ENCODE assay signal across 17 cellular contexts in the genomic region with DNA sequence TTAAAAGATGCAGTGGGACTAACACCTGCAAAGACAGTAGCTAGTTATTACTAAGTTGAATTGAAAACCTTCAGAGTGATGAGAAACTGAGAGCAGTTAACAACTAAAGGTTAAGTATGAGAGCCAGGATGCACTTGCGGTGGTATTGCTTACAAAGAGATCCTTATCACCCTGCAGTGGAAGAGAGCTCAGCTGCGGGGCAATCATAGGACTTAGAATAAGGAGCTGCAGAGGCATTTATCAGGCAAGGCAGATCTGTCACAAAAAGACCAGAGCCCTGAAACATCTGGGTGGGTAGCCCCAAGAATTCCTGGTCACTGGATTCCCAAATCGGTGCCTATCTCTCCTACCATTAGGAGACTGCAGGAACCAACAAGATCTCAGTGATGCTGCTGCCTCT. TPM values are rescaled to one million over a fixed set of nuclear protein-coding genes. Genes with fewer than 3 reads are reported as not detected.
DNase-seq lines count a peak whose midpoint lies in the region; ATAC-seq and TF ChIP-seq lines count a peak whose summit lies in the region.
"Had no signal": no experiment of that assay in that cellular context is flagged by ENCODE, and none has a peak within 500 bp of the region (broad histone marks: within the 10 kb centered on the region; RNA-seq: fewer than 3 reads in every experiment).

No MANE protein-coding gene starts in this region.

- no peak for TF ChIP-seq EP300 in sigmoid colon (IDR thresholded peaks at IDR 0.05)

- H3K36me3 ChIP-seq in sigmoid colon: no peaks in the 10 kb centered on the region

- 59 to 80% methylated on average over 3 of the region's 3 CpGs for WGBS in sigmoid colon, 2 donors

- TF ChIP-seq CTCF in sigmoid colon (IDR thresholded peaks at IDR 0.05): no peak

- H3K9me3 ChIP-seq in sigmoid colon: no peaks in the 10 kb centered on the region

- TF ChIP-seq POLR2A in sigmoid colon (IDR thresholded peaks at IDR 0.05): no peak

- peaks cover 34% of the 10 kb centered on the region for H3K27me3 Mint-ChIP-seq in stimulated activated naive CD8-positive, alpha-beta T cell treated with anti-CD3 and anti-CD28 coated beads, Interleukin-15, amount 100 ng/mL, for 72 hours

- H3K27me3 ChIP-seq in sigmoid colon: no peaks in the 10 kb centered on the region

- H3K4me3 Mint-ChIP-seq in stimulated activated naive CD8-positive, alpha-beta T cell treated with anti-CD3 and anti-CD28 coated beads, Interleukin-15, amount 100 ng/mL, for 72 hours: no peak overlapping the region
- H3K4me3 Mint-ChIP-seq: CD4-positive, CD25-positive, alpha-beta regulatory T cell; immature natural killer cell; T-cell had no signal

- ATAC-seq in stimulated activated naive CD8-positive, alpha-beta T cell treated with anti-CD3 and anti-CD28 coated beads, Interleukin-15, amount 100 ng/mL, for 72 hours: peak; percentile 43
- ATAC-seq in stimulated activated naive CD8-positive, alpha-beta T cell treated with anti-CD3 and anti-CD28 coated beads, Interleukin-15, Interleukin-2, amounts not matched to agents 100 U/mL and 50 U/mL, for 24 hours: no peak

- no peak overlapping the region for H3K27ac Mint-ChIP-seq in stimulated activated naive CD8-positive, alpha-beta T cell treated with anti-CD3 and anti-CD28 coated beads, Interleukin-15, amount 100 ng/mL, for 72 hours
- H3K27ac Mint-ChIP-seq: immature natural killer cell, T-cell had no signal

- peaks cover 0 to 17% (median 12%) of the 10 kb centered on the region in 4 donors for H3K4me1 ChIP-seq in sigmoid colon

- H3K9me3 Mint-ChIP-seq in stimulated activated naive CD8-positive, alpha-beta T cell treated with anti-CD3 and anti-CD28 coated beads, Interleukin-15, amount 100 ng/mL, for 72 hours: no peaks in the 10 kb centered on the region
- H3K9me3 Mint-ChIP-seq: immature natural killer cell, T-cell had no signal

- no peak overlapping the region for H3K4me3 ChIP-seq in Jurkat, Clone E6-1 (ENCODE audit: low read length)
- no peak overlapping the region for H3K4me3 ChIP-seq in sigmoid colon

- H3K27ac ChIP-seq in sigmoid colon: no peak overlapping the region
- H3K27ac ChIP-seq: epithelial cell of prostate had no signal

- intact Hi-C loops in sigmoid colon (cut with DNase I): no loop called here

- no peaks in the 10 kb centered on the region for H3K4me1 Mint-ChIP-seq in stimulated activated naive CD8-positive, alpha-beta T cell treated with anti-CD3 and anti-CD28 coated beads, Interleukin-15, amount 100 ng/mL, for 72 hours
- H3K4me1 Mint-ChIP-seq: CD4-positive, CD25-positive, alpha-beta regulatory T cell; T-cell had no signal

- DNase-seq in stimulated activated naive CD8-positive, alpha-beta T cell treated with anti-CD3 and anti-CD28 coated beads, Interleukin-15, amount 100 ng/mL, for 72 hours: no peak
- DNase-seq in stimulated activated naive CD8-positive, alpha-beta T cell treated with anti-CD3 and anti-CD28 coated beads, Interleukin-15, Interleukin-2, amounts not matched to agents 100 U/mL and 50 U/mL, for 24 hours: no peak
- DNase-seq in Jurkat, Clone E6-1 (ENCODE audit: low read depth, low spot score): peak; percentile 69
- DNase-seq in central memory CD4-positive, alpha-beta T cell: peak; percentile 8
- DNase-seq in sigmoid colon (no peak), NCI-H524 (lab: John Stamatoyannopoulos, UW) (no peak), midbrain (lab: John Stamatoyannopoulos, UW) (no peak), superior temporal gyrus (ENCODE audit: extremely low spot score) (no peak)
- DNase-seq: cerebellar nuclear complex, DMS153, immature natural killer cell, NCI-H1105, NCI-H2081, T-cell had no signal

RNA-seq across cellular contexts. Expression of a gene that starts 34.3 kb away (rescaled TPM):
- not detected for polyA plus RNA-seq in Jurkat, Clone E6-1 (2012; ENCODE audit: insufficient read depth, insufficient read length)
- total RNA-seq in sigmoid colon: 10 to 100 TPM in 1 of 4 donors, 1 to 10 TPM in 3; 2.0 to 15.0 (median 4.0) TPM
- 1 to 10 TPM in 1 of 3 donors, under 1 TPM in 1, not detected in 1; 0.76 to 1.6 TPM for polyA plus RNA-seq in sigmoid colon
- total RNA-seq: CD4-positive, CD25-positive, alpha-beta regulatory T cell; T-cell had no signal
- polyA plus RNA-seq: CD4-positive, CD25-positive, alpha-beta regulatory T cell; immature natural killer cell; neural cell had no signal

Comparison
In these comparisons a context has a peak if more than half of its experiments do, and no peak if none do; other contexts are left out.
1. DNase-seq: peak in Jurkat, Clone E6-1 (single experiment) and central memory CD4-positive, alpha-beta T cell (single experiment); none in stimulated activated naive CD8-positive, alpha-beta T cell treated with anti-CD3 and anti-CD28 coated beads, Interleukin-15, amount 100 ng/mL, for 72 hours (0 of 2), stimulated activated naive CD8-positive, alpha-beta T cell treated with anti-CD3 and anti-CD28 coated beads, Interleukin-15, Interleukin-2, amounts not matched to agents 100 U/mL and 50 U/mL, for 24 hours (single experiment), sigmoid colon (single experiment), NCI-H524 (0 of 2), midbrain (single experiment) and superior temporal gyrus (single experiment).